Comparison of ENCODE assay signal across 8 cellular contexts in genomic region chr19:3060852-3061182, GRCh38. TPM values are rescaled to one million over a fixed set of nuclear protein-coding genes. Genes with fewer than 3 reads are reported as not detected.
DNase-seq lines count a peak whose midpoint lies in the region; ATAC-seq, FAIRE-seq and TF ChIP-seq lines count a peak whose summit lies in the region.

No MANE protein-coding gene starts in this region.

- BruUV-seq in PC-9 (replicated peaks; lab: Mats Ljungman, UMichigan) (no TSS peak), endothelial cell of umbilical vein (replicated peaks; lab: Mats Ljungman, UMichigan) (no TSS peak)

- H3K27me3 ChIP-seq in CD4-positive, alpha-beta T cell (ENCODE audit: control insufficient read depth, insufficient read depth, low read length) = no peaks in the 10 kb centered on the region
- H3K27me3 ChIP-seq in PC-9 (ENCODE audit: insufficient read depth, low read depth) (no peaks in the 10 kb centered on the region), endothelial cell of umbilical vein (ENCODE audit: control insufficient read depth in 2 of 2, insufficient read depth in 2 of 2, low read length in 2 of 2) (no peaks in the 10 kb centered on the region), neutrophil (peaks cover 44% of the 10 kb centered on the region)

- H3K4me2 ChIP-seq in PC-9 (peak overlapping the region; percentile 66), endothelial cell of umbilical vein (ENCODE audit: insufficient read depth, low read length) (peak overlapping the region; percentile 74)

- no peaks in the 10 kb centered on the region for H3K79me2 ChIP-seq in PC-9 (ENCODE audit: low read depth)
- H3K79me2 ChIP-seq in endothelial cell of umbilical vein (ENCODE audit: control insufficient read depth, insufficient read depth, low read length) = peaks cover 35% of the 10 kb centered on the region

- H3K4me1 Mint-ChIP-seq in CD4-positive, alpha-beta T cell (ENCODE audit: low read depth) = peaks cover 48% of the 10 kb centered on the region

- H3K4me1 ChIP-seq in PC-9 (replicated peaks; ENCODE audit: insufficient read depth) (peaks cover 2% of the 10 kb centered on the region), endothelial cell of umbilical vein (ENCODE audit: control insufficient read depth, extremely low read depth, insufficient read depth, low read length) (peaks cover 3% of the 10 kb centered on the region), neutrophil (ENCODE audit: control insufficient read depth in 1 of 2, insufficient read depth in 1 of 2, low read depth in 1 of 2, low read length in 1 of 2) (peaks cover 4 to 18% of the 10 kb centered on the region in 2 experiments)

- no peak for ATAC-seq in CD4-positive, alpha-beta T cell (ENCODE audit: poor library complexity)
- no peak for ATAC-seq in sciatic nerve
- ATAC-seq in HG03439 (IDR thresholded peaks at IDR 0.05; ENCODE audit: unreplicated experiment) = no peak

- H3K27ac ChIP-seq in CD4-positive, alpha-beta T cell (ENCODE audit: low read depth, low read length) = peak overlapping the region; percentile 87
- H3K27ac ChIP-seq in PC-9 (no peak overlapping the region), endothelial cell of umbilical vein (ENCODE audit: insufficient read depth, low read depth, low read length) (no peak overlapping the region), neutrophil (peak overlapping the region; percentile 39)

- FAIRE-seq in endothelial cell of umbilical vein (lab: Jason Lieb, UNC) = no peak

- H3K36me3 Mint-ChIP-seq in CD4-positive, alpha-beta T cell (ENCODE audit: low read depth) = peaks cover 54% of the 10 kb centered on the region

- DNase-seq in CD4-positive, alpha-beta T cell = no peak
- DNase-seq in PC-9 (no peak), endothelial cell of umbilical vein (ENCODE audit: low read depth, low spot score) (no peak), sciatic nerve (ENCODE audit: low spot score) (no peak), NAMALWA (ENCODE audit: low spot score) (no peak)
- no peak for DNase-seq in stimulated activated CD4-positive, alpha-beta T cell treated with anti-CD3 and anti-CD28 coated beads, Interleukin-15, amount 100 ng/mL, for 24 hours

- H3K4me3 Mint-ChIP-seq in CD4-positive, alpha-beta T cell = peak overlapping the region; percentile 99

- no peaks in the 10 kb centered on the region for H3K9me3 ChIP-seq in CD4-positive, alpha-beta T cell (ENCODE audit: control insufficient read depth, low read length)
- H3K9me3 ChIP-seq in PC-9 (ENCODE audit: insufficient read depth, low read depth) = no peaks in the 10 kb centered on the region
- H3K9me3 ChIP-seq in endothelial cell of umbilical vein (replicated peaks; ENCODE audit: control insufficient read depth, insufficient read depth, low read length) = no peaks in the 10 kb centered on the region
- no peaks in the 10 kb centered on the region for H3K9me3 ChIP-seq in neutrophil

- H3K9me1 ChIP-seq in endothelial cell of umbilical vein (replicated peaks; ENCODE audit: control insufficient read depth, extremely low read depth, insufficient read depth, low read length) = no peaks in the 10 kb centered on the region

- intact Hi-C loops in CD4-positive, alpha-beta T cell (cut with DNase I, micrococcal nuclease) = loop anchor here (1.0 to 10.0 kb wide), 7 partner anchors 14 to 444 kb away; partner anchors contain the start of genes DOHH (in 1 of the 2), FZR1 (in 1 of the 2), TLE2 (in 1 of the 2) and TLE6 (in 1 of the 2)
- intact Hi-C loops in PC-9 (cut with micrococcal nuclease; ENCODE audit: unreplicated experiment) = no loop called here
- intact Hi-C loops in endothelial cell of umbilical vein (cut with micrococcal nuclease) = loop anchor here (1.0 kb wide), 1 partner anchor 25 kb away; no protein-coding TSS in a partner anchor
- intact Hi-C loops in sciatic nerve (cut with DNase I) = no loop called here

- no peaks in the 10 kb centered on the region for H3K9me3 Mint-ChIP-seq in CD4-positive, alpha-beta T cell

- POLR2A ChIA-PET in CD4-positive, alpha-beta T cell (lab: Charles Lee) = interaction anchor here (0.7 to 8.5 kb wide), 12 partner anchors 8 to 585 kb away, joined by 3 to 225 read pairs (median 12); partner anchors contain the start of genes GADD45B, NCLN and TLE6
- POLR2A ChIA-PET in PC-9 (lab: Charles Lee; ENCODE audit: unreplicated experiment) = no interaction called here
- POLR2A ChIA-PET in endothelial cell of umbilical vein (lab: Charles Lee) = interaction anchor here (0.6 kb wide), 1 partner anchor 655 kb away, joined by 3 read pairs; no protein-coding TSS in a partner anchor

- no peaks in the 10 kb centered on the region; the same call in 1 of the 2 replicates for H4K20me1 ChIP-seq in PC-9 (ENCODE audit: insufficient read depth)
- H4K20me1 ChIP-seq in endothelial cell of umbilical vein (replicated peaks; ENCODE audit: control insufficient read depth, extremely low read depth, insufficient read depth, low read length) = no peaks in the 10 kb centered on the region

- dilution Hi-C loops in endothelial cell of umbilical vein (cut with MboI; ENCODE audit: extremely low pct_ligation_motif_present, low sequenced_read_pairs) = no loop called here

- H3K9ac ChIP-seq in endothelial cell of umbilical vein (replicated peaks; ENCODE audit: extremely low read depth, insufficient read depth, low read length) = peak overlapping the region; percentile 79

- H3K9me2 ChIP-seq in PC-9 (ENCODE audit: insufficient read depth) = no peaks in the 10 kb centered on the region

- H3K27me3 Mint-ChIP-seq in CD4-positive, alpha-beta T cell = no peaks in the 10 kb centered on the region

- CTCF ChIA-PET in CD4-positive, alpha-beta T cell (lab: Charles Lee) = interaction anchor here (0.7 to 1.0 kb wide), 5 partner anchors 18 to 377 kb away, joined by 3 to 6 read pairs (median 3); no protein-coding TSS in a partner anchor
- CTCF ChIA-PET in PC-9 (lab: Charles Lee) (no interaction called here), endothelial cell of umbilical vein (lab: Charles Lee) (interaction anchor here (0.8 to 2.7 kb wide), 5 partner anchors 9 to 174 kb away, joined by 3 to 16 read pairs (median 3); no protein-coding TSS in a partner anchor)

- H3K36me3 ChIP-seq in PC-9 (ENCODE audit: low read depth) (no peaks in the 10 kb centered on the region), endothelial cell of umbilical vein (ENCODE audit: control insufficient read depth in 2 of 2, extremely low read depth in 1 of 2, insufficient read depth in 2 of 2, low read length in 2 of 2) (peaks cover 12 to 25% of the 10 kb centered on the region in 2 experiments), neutrophil (peaks cover 28% of the 10 kb centered on the region)

- peak overlapping the region; percentile 59; the same call in 1 of the 2 replicates for H3K4me3 ChIP-seq in PC-9
- H3K4me3 ChIP-seq in endothelial cell of umbilical vein (replicated peaks in 1 of 3; ENCODE audit: insufficient read depth in 1 of 3, low read depth in 1 of 3, low read length in 3 of 3) = peak overlapping the region; percentile 58 to 80 (median 80)
- no peak overlapping the region for H3K4me3 ChIP-seq in neutrophil (ENCODE audit: low read depth in 1 of 2, low read length in 1 of 2)

- peaks cover 20% of the 10 kb centered on the region; the same call in 1 of the 2 replicates for H3F3A ChIP-seq in PC-9 (ENCODE audit: insufficient read depth, low read depth)

- H2AFZ ChIP-seq in PC-9 (no peak overlapping the region), endothelial cell of umbilical vein (ENCODE audit: low read depth, low read length) (no peak overlapping the region)

- TF ChIP-seq POLR2A in endothelial cell of umbilical vein (IDR thresholded peaks at IDR 0.05; ENCODE audit: low read depth, low read length) = no peak

- H3K27ac Mint-ChIP-seq in CD4-positive, alpha-beta T cell = peak overlapping the region; percentile 96

- TF ChIP-seq CTCF in CD4-positive, alpha-beta T cell (IDR thresholded peaks at IDR 0.05) = no peak
- TF ChIP-seq CTCF in PC-9 (conservative IDR thresholded peaks at IDR 0.05) (no peak), endothelial cell of umbilical vein (IDR thresholded peaks at IDR 0.05; ENCODE audit: extremely low read depth in 1 of 2, insufficient read depth in 1 of 2, low read depth in 1 of 2, low read length in 2 of 2) (no peak), neutrophil (IDR thresholded peaks at IDR 0.05) (no peak)

RNA-seq across cellular contexts. Expression of gene TLE5, which starts 1.5 kb away (rescaled TPM):
- 100 to 1,000 TPM; 722 to 793 TPM for total RNA-seq in CD4-positive, alpha-beta T cell
- total RNA-seq in PC-9 (2021) (210 and 217 TPM in 2 replicates), endothelial cell of umbilical vein (393 and 394 TPM in 2 replicates), sciatic nerve (708 TPM)
- 574 and 716 TPM in 2 replicates for polyA plus RNA-seq in endothelial cell of umbilical vein
- 342 and 469 TPM in 2 replicates for polyA plus RNA-seq in endothelial cell of umbilical vein (2011; cell fraction: cytosol; rRNA removed)
- polyA plus RNA-seq in endothelial cell of umbilical vein (2011; cell fraction: nucleus; rRNA removed) = 404 and 491 TPM in 2 replicates
- polyA plus RNA-seq in endothelial cell of umbilical vein (2012) = 384 and 600 TPM in 2 replicates
- polyA minus RNA-seq in endothelial cell of umbilical vein = 371 and 416 TPM in 2 replicates
- polyA minus RNA-seq in endothelial cell of umbilical vein (2011; cell fraction: cytosol; rRNA and poly(A)+ RNA removed) = 404 TPM
- 69.0 and 101 TPM in 2 replicates for polyA minus RNA-seq in endothelial cell of umbilical vein (2011; cell fraction: nucleus; rRNA and poly(A)+ RNA removed)

RNA-seq across cellular contexts. Expression of gene TLE2, which starts 31.7 kb away (rescaled TPM):
- 10 to 100 TPM; 23.9 to 25.0 TPM for total RNA-seq in CD4-positive, alpha-beta T cell
- total RNA-seq in PC-9 (2021) (13.7 and 21.8 TPM in 2 replicates), endothelial cell of umbilical vein (38.8 and 42.5 TPM in 2 replicates), sciatic nerve (232 TPM)
- 32.0 and 38.3 TPM in 2 replicates for polyA plus RNA-seq in endothelial cell of umbilical vein
- 18.1 and 24.3 TPM in 2 replicates for polyA plus RNA-seq in endothelial cell of umbilical vein (2011; cell fraction: cytosol; rRNA removed)
- polyA plus RNA-seq in endothelial cell of umbilical vein (2011; cell fraction: nucleus; rRNA removed) = 83.7 and 102 TPM in 2 replicates
- 24.2 and 43.0 TPM in 2 replicates for polyA plus RNA-seq in endothelial cell of umbilical vein (2012)
- polyA minus RNA-seq in endothelial cell of umbilical vein = 13.2 and 18.9 TPM in 2 replicates
- 14.4 TPM for polyA minus RNA-seq in endothelial cell of umbilical vein (2011; cell fraction: cytosol; rRNA and poly(A)+ RNA removed)
- polyA minus RNA-seq in endothelial cell of umbilical vein (2011; cell fraction: nucleus; rRNA and poly(A)+ RNA removed) = 13.9 and 23.3 TPM in 2 replicates

RNA-seq across cellular contexts. Expression of gene GNA11, which starts 33.3 kb away (rescaled TPM):
- 1 to 10 TPM; 2.6 to 3.4 TPM for total RNA-seq in CD4-positive, alpha-beta T cell
- total RNA-seq in PC-9 (2021) = 36.9 and 38.8 TPM in 2 replicates
- total RNA-seq in endothelial cell of umbilical vein = 76.8 and 78.1 TPM in 2 replicates
- 34.7 and 35.1 TPM in 2 replicates for polyA plus RNA-seq in endothelial cell of umbilical vein
- 48.9 and 52.2 TPM in 2 replicates for polyA plus RNA-seq in endothelial cell of umbilical vein (2011; cell fraction: cytosol; rRNA removed)
- polyA plus RNA-seq in endothelial cell of umbilical vein (2011; cell fraction: nucleus; rRNA removed) = 40.1 and 41.4 TPM in 2 replicates
- 54.2 and 62.8 TPM in 2 replicates for polyA plus RNA-seq in endothelial cell of umbilical vein (2012)
- polyA minus RNA-seq in endothelial cell of umbilical vein = 43.7 and 51.4 TPM in 2 replicates
- polyA minus RNA-seq in endothelial cell of umbilical vein (2011; cell fraction: cytosol; rRNA and poly(A)+ RNA removed) = 18.5 TPM
- 13.8 and 21.1 TPM in 2 replicates for polyA minus RNA-seq in endothelial cell of umbilical vein (2011; cell fraction: nucleus; rRNA and poly(A)+ RNA removed)
- total RNA-seq in sciatic nerve = 74.0 TPM

Comparison
In these comparisons a context has a peak if more than half of its experiments do, and no peak if none do; other contexts are left out.
1. H3K27ac ChIP-seq: peak in CD4-positive, alpha-beta T cell (single experiment) and neutrophil (single experiment); none in PC-9 (single experiment) and endothelial cell of umbilical vein (single experiment).
2. H3K4me3 ChIP-seq: peak in PC-9 (single experiment) and endothelial cell of umbilical vein (3 of 3); none in neutrophil (0 of 2).
3. intact Hi-C loops: an anchor here in CD4-positive, alpha-beta T cell (1.0 to 10.0 kb wide) and endothelial cell of umbilical vein (1.0 kb wide); none called in PC-9 and sciatic nerve.